In genomic region chr1:107575226-107575625, GRCh38 we compare ENCODE assay signal across 29 cellular contexts.
"Had no signal": no experiment of that assay in that cellular context is flagged by ENCODE, and none has a peak within 500 bp of the region (broad histone marks: within the 10 kb centered on the region; RNA-seq: fewer than 3 reads in every experiment).

No MANE protein-coding gene starts in this region.

- H3K27me3 Mint-ChIP-seq: naive B cell; natural killer cell treated with Interleukin-12 subunit alpha and Interleukin-12 subunit beta and Interleukin-15 and Interleukin-18, amount 100 ng/mL, for 72 hours; stimulated activated naive CD8-positive, alpha-beta T cell treated with anti-CD3 and anti-CD28 coated beads, Interleukin-15, amount 100 ng/mL, for 72 hours had no signal

- H3K79me2 ChIP-seq: parathyroid adenoma had no signal

- H3K4me2 ChIP-seq: neural progenitor cell, smooth muscle cell had no signal

- H3K9me3 ChIP-seq: esophagus muscularis mucosa, gastroesophageal sphincter, lower lobe of right lung, right atrium auricular region, suprapubic skin, transverse colon, vagina had no signal

- H3K36me3 ChIP-seq: esophagus muscularis mucosa, gastroesophageal sphincter, lower lobe of right lung, neural progenitor cell, right atrium auricular region, vagina had no signal

- H3K27ac ChIP-seq: coronary artery, esophagus muscularis mucosa, foreskin keratinocyte, gastroesophageal sphincter, lower lobe of right lung, neural progenitor cell, parathyroid adenoma, right atrium auricular region, suprapubic skin, transverse colon, vagina had no signal

- ATAC-seq: foreskin keratinocyte; gastroesophageal sphincter; left ventricle myocardium superior; lower lobe of right lung; natural killer cell treated with Interleukin-12 subunit alpha and Interleukin-12 subunit beta and Interleukin-15 and Interleukin-18, amount 100 ng/mL, for 72 hours; sciatic nerve; stimulated activated naive CD8-positive, alpha-beta T cell treated with anti-CD3 and anti-CD28 coated beads, Interleukin-15, amount 100 ng/mL, for 72 hours had no signal

- H2AFZ ChIP-seq: neural progenitor cell, parathyroid adenoma had no signal

- H3K4me1 Mint-ChIP-seq: immature natural killer cell; stimulated activated naive CD8-positive, alpha-beta T cell treated with anti-CD3 and anti-CD28 coated beads, Interleukin-15, amount 100 ng/mL, for 72 hours had no signal

- H3K4me1 ChIP-seq: lower lobe of right lung, neural progenitor cell, right atrium auricular region had no signal

- H3K36me3 Mint-ChIP-seq: natural killer cell treated with Interleukin-12 subunit alpha and Interleukin-12 subunit beta and Interleukin-15 and Interleukin-18, amount 100 ng/mL, for 72 hours; neural progenitor cell had no signal

- H3K4me3 Mint-ChIP-seq: immature natural killer cell; naive B cell; natural killer cell treated with Interleukin-12 subunit alpha and Interleukin-12 subunit beta and Interleukin-15 and Interleukin-18, amount 100 ng/mL, for 72 hours; neural progenitor cell; stimulated activated naive CD8-positive, alpha-beta T cell treated with anti-CD3 and anti-CD28 coated beads, Interleukin-15, amount 100 ng/mL, for 72 hours had no signal

- H3K9me3 Mint-ChIP-seq: immature natural killer cell; naive B cell; natural killer cell treated with Interleukin-12 subunit alpha and Interleukin-12 subunit beta and Interleukin-15 and Interleukin-18, amount 100 ng/mL, for 72 hours; neural progenitor cell had no signal

- H3K27ac Mint-ChIP-seq: natural killer cell treated with Interleukin-12 subunit alpha and Interleukin-12 subunit beta and Interleukin-15 and Interleukin-18, amount 100 ng/mL, for 72 hours; neural progenitor cell; progenitor cell of endocrine pancreas had no signal

- H3K4me3 ChIP-seq: coronary artery, esophagus muscularis mucosa, gastroesophageal sphincter, lower lobe of right lung, neural progenitor cell, right atrium auricular region, smooth muscle cell, suprapubic skin, transverse colon, vagina had no signal

- H3K27me3 ChIP-seq: esophagus muscularis mucosa, foreskin keratinocyte, gastroesophageal sphincter, neural progenitor cell, right atrium auricular region, suprapubic skin, transverse colon, vagina had no signal

- DNase-seq: dermis blood vessel endothelial cell; effector memory CD4-positive, alpha-beta T cell; foreskin keratinocyte; hypothalamus; immature natural killer cell; islet precursor cell; kidney glomerular epithelial cell; left ventricle myocardium superior; lower lobe of right lung; naive B cell; stimulated activated CD4-positive, alpha-beta T cell treated with anti-CD3 and anti-CD28 coated beads, Interleukin-12 subunit alpha, Interleukin-12 subunit beta, amount 100 ng/mL, for 4 hours; stimulated activated CD4-positive, alpha-beta T cell treated with anti-CD3 and anti-CD28 coated beads, Interleukin-1b, Interleukin-23, amount 100 ng/mL, for 48 hours; stimulated activated CD4-positive, alpha-beta T cell treated with anti-CD3 and anti-CD28 coated beads, Interleukin-4, amount 100 ng/mL, for 1 hour; stimulated activated CD8-positive, alpha-beta memory T cell treated with anti-CD3 and anti-CD28 coated beads, Interleukin-4, amount 100 ng/mL, for 48 hours; stimulated activated naive CD4-positive, alpha-beta T cell; stimulated activated naive CD8-positive, alpha-beta T cell treated with anti-CD3 and anti-CD28 coated beads, Interleukin-15, amount 100 ng/mL, for 72 hours; transverse colon had no signal
